In the genomic region with DNA sequence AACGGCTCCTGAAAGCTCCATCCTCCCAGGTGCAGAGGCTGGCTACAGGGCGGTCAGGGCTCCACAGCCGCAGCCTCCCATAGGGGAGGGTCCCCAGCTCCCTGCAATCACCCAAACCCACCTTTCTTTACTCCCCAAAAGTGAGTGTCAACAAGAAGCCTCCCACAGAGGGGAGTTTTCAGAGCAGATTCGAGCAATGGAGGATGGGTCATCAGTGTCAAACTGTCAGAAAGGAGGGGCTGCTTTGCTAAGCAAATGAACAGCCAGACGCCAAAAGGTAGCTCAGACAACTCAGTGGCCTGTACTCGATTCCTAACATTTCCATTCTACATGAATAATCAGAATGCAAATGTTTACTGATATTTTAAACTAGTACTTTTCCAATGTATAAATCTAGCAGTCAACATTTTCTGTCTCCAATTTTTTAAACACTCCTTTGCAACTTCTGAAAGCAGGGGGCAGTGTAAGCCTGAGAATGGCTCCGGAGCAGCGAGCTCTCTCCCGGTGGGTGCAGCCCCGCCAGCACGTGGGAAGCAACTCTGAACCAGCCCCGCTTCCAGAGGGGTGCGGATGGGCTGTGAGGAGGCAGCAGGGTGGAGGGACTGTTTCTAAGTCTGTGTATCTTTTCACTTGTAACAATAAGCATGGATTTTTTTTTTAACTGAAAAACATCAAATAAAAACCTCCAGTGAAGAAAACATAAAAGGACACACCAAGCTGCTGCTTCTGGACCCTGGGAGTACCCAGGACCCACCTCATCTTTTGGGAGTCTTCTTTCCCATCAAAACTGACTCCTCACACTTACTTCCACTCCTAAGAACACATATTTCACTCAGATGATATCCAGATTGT, we compare ENCODE assay signal across 8 cellular contexts. TPM values are rescaled to one million over a fixed set of nuclear protein-coding genes. Genes with fewer than 3 reads are reported as not detected.
DNase-seq lines count a peak whose midpoint lies in the region; ATAC-seq and TF ChIP-seq lines count a peak whose summit lies in the region.

No MANE protein-coding gene starts in this region.

- H3K18ac ChIP-seq in trophoblast cell (ENCODE audit: low read length) = no peak overlapping the region

- H3K4ac ChIP-seq in trophoblast cell (ENCODE audit: low read depth, low read length) = no peak overlapping the region

- no peak overlapping the region for H4K91ac ChIP-seq in trophoblast cell (ENCODE audit: low read depth, low read length)

- no CpG with 5 or more reads among the region's 13 CpGs for WGBS in trophoblast cell (ENCODE audit: extremely low coverage, insufficient coverage, insufficient read length)

- H3K4me2 ChIP-seq in trophoblast cell (ENCODE audit: low read length) = no peak overlapping the region

- H3K79me1 ChIP-seq in trophoblast cell (ENCODE audit: low read length) = no peaks in the 10 kb centered on the region

- H3K4me1 ChIP-seq in trophoblast cell (ENCODE audit: control insufficient read depth in 1 of 2, insufficient read depth in 2 of 2, low read length in 2 of 2) = peaks cover 0 to 4% of the 10 kb centered on the region in 2 experiments

- no peaks in the 10 kb centered on the region for H3K27me3 Mint-ChIP-seq in CD4-positive, alpha-beta T cell
- no peaks in the 10 kb centered on the region for H3K27me3 Mint-ChIP-seq in HFFc6 (ENCODE audit: insufficient read depth)
- no peaks in the 10 kb centered on the region for H3K27me3 Mint-ChIP-seq in activated naive CD4-positive, alpha-beta T cell treated with anti-CD3 and anti-CD28 coated beads for 36 hours (ENCODE audit: low read depth)

- CTCF ChIA-PET in CD4-positive, alpha-beta T cell (lab: Charles Lee) = interaction anchor here (0.6 to 2.0 kb wide), 12 partner anchors 16 to 372 kb away, joined by 3 to 18 read pairs (median 5); a partner anchor contains a TSS
- CTCF ChIA-PET in activated naive CD4-positive, alpha-beta T cell treated with anti-CD3 and anti-CD28 coated beads for 36 hours (lab: Charles Lee) = interaction anchor here (0.7 to 2.6 kb wide), 15 partner anchors 10 to 371 kb away, joined by 3 to 27 read pairs (median 7); a partner anchor contains a TSS

- peak overlapping the region; percentile 24 for H3K27ac Mint-ChIP-seq in CD4-positive, alpha-beta T cell
- peak overlapping the region; percentile 33 for H3K27ac Mint-ChIP-seq in HFFc6
- H3K27ac Mint-ChIP-seq in activated naive CD4-positive, alpha-beta T cell treated with anti-CD3 and anti-CD28 coated beads for 36 hours = peak overlapping the region; percentile 25

- peaks cover 6% of the 10 kb centered on the region for H3K4me1 Mint-ChIP-seq in CD4-positive, alpha-beta T cell (ENCODE audit: low read depth)
- H3K4me1 Mint-ChIP-seq in HFFc6 (ENCODE audit: low read depth) = no peaks in the 10 kb centered on the region; the same call in 1 of the 2 replicates
- H3K4me1 Mint-ChIP-seq in activated naive CD4-positive, alpha-beta T cell treated with anti-CD3 and anti-CD28 coated beads for 36 hours (ENCODE audit: low read depth) = peaks cover 8% of the 10 kb centered on the region

- no peak overlapping the region for H3K4me3 Mint-ChIP-seq in CD4-positive, alpha-beta T cell
- no peak overlapping the region for H3K4me3 Mint-ChIP-seq in HFFc6
- H3K4me3 Mint-ChIP-seq in activated naive CD4-positive, alpha-beta T cell treated with anti-CD3 and anti-CD28 coated beads for 36 hours = no peak overlapping the region

- no peak overlapping the region for H4K12ac ChIP-seq in trophoblast cell (ENCODE audit: low read depth, low read length)

- no peak overlapping the region for H3K23ac ChIP-seq in trophoblast cell (ENCODE audit: low read length)

- no peak overlapping the region for H3K4me3 ChIP-seq in trophoblast cell (ENCODE audit: low read depth, low read length)

- no peak overlapping the region for H2AK5ac ChIP-seq in trophoblast cell (ENCODE audit: low read length)

- H2AFZ ChIP-seq in trophoblast cell (ENCODE audit: insufficient read depth, low read length, poor library complexity) = no peak overlapping the region

- H3K9me3 Mint-ChIP-seq in CD4-positive, alpha-beta T cell = no peaks in the 10 kb centered on the region
- H3K9me3 Mint-ChIP-seq in HFFc6 = no peaks in the 10 kb centered on the region
- H3K9me3 Mint-ChIP-seq in activated naive CD4-positive, alpha-beta T cell treated with anti-CD3 and anti-CD28 coated beads for 36 hours = no peaks in the 10 kb centered on the region

- H3K36me3 ChIP-seq in trophoblast cell (ENCODE audit: control insufficient read depth in 1 of 2, insufficient read depth in 2 of 2, low read length in 2 of 2) = peaks cover 68 to 70% of the 10 kb centered on the region in 2 experiments

- no peak overlapping the region for H2BK12ac ChIP-seq in trophoblast cell (ENCODE audit: low read length)

- no peak overlapping the region for H3K27ac ChIP-seq in CD4-positive, alpha-beta T cell (ENCODE audit: low read depth, low read length)
- H3K27ac ChIP-seq in trophoblast cell (ENCODE audit: low read depth, low read length) = no peak overlapping the region

- H4K8ac ChIP-seq in trophoblast cell (ENCODE audit: low read depth, low read length) = no peak overlapping the region

- no peak overlapping the region for H2BK120ac ChIP-seq in trophoblast cell (ENCODE audit: insufficient read depth, low read length, poor library complexity)

- H3K9ac ChIP-seq in trophoblast cell (ENCODE audit: low read length) = no peak overlapping the region

- peak; percentile 80 for TF ChIP-seq CTCF in CD4-positive, alpha-beta T cell (IDR thresholded peaks at IDR 0.05)
- TF ChIP-seq CTCF in HFFc6 (IDR thresholded peaks at IDR 0.05) = peak; percentile 84

- ATAC-seq in CD4-positive, alpha-beta T cell (ENCODE audit: poor library complexity) = peak; percentile 86
- no peak for ATAC-seq in HG03095 (IDR thresholded peaks at IDR 0.05; ENCODE audit: unreplicated experiment)

- H3K27me3 ChIP-seq in CD4-positive, alpha-beta T cell (ENCODE audit: control insufficient read depth, insufficient read depth, low read length) = no peaks in the 10 kb centered on the region
- H3K27me3 ChIP-seq in trophoblast cell (ENCODE audit: insufficient read depth, low read length) = no peaks in the 10 kb centered on the region

- POLR2A ChIA-PET in CD4-positive, alpha-beta T cell (lab: Charles Lee) = interaction anchor here (1.0 to 2.1 kb wide), 9 partner anchors 55 to 372 kb away, joined by 3 to 14 read pairs (median 5); a partner anchor contains a TSS

- no peak overlapping the region for H3K14ac ChIP-seq in trophoblast cell (ENCODE audit: low read length)

- peaks cover 2% of the 10 kb centered on the region for H3K79me2 ChIP-seq in trophoblast cell (ENCODE audit: control insufficient read depth, insufficient read depth, low read length, poor library complexity)

- intact Hi-C loops in CD4-positive, alpha-beta T cell (cut with DNase I, micrococcal nuclease) = loop anchor here (1.0 to 10.0 kb wide), 6 partner anchors 54 to 484 kb away; a partner anchor contains a TSS
- intact Hi-C loops in activated naive CD4-positive, alpha-beta T cell treated with anti-CD3 and anti-CD28 coated beads for 36 hours (cut with micrococcal nuclease) = loop anchor here (1.0 to 5.0 kb wide), 5 partner anchors 56 to 292 kb away; a partner anchor contains a TSS

- no peak overlapping the region for H2BK5ac ChIP-seq in trophoblast cell (ENCODE audit: low read depth, low read length, poor library complexity)

- no peaks in the 10 kb centered on the region for H3K9me3 ChIP-seq in CD4-positive, alpha-beta T cell (ENCODE audit: control insufficient read depth, low read length)
- peaks cover 4% of the 10 kb centered on the region for H3K9me3 ChIP-seq in trophoblast cell (ENCODE audit: insufficient read depth, low read depth, low read length)

- peak; percentile 49 to 64 (median 57) for DNase-seq in CD4-positive, alpha-beta T cell
- DNase-seq in HFFc6 (peak; percentile 33), SHP77 treated with DMSO at 0.1 percent for 48 hours (lab: John Stamatoyannopoulos, UW) (peak; percentile 14), germinal center (ENCODE audit: low spot score) (peak; percentile 72), trophoblast cell (peak; percentile 25 to 76), NCI-H187 treated with DMSO at 0.1 percent for 48 hours (lab: John Stamatoyannopoulos, UW) (no peak)
- peak; percentile 75 for DNase-seq in activated naive CD4-positive, alpha-beta T cell treated with anti-CD3 and anti-CD28 coated beads for 36 hours

- H3K36me3 Mint-ChIP-seq in CD4-positive, alpha-beta T cell (ENCODE audit: low read depth) = peaks cover 62% of the 10 kb centered on the region
- H3K36me3 Mint-ChIP-seq in HFFc6 (ENCODE audit: low read depth) = peaks cover 6% of the 10 kb centered on the region
- H3K36me3 Mint-ChIP-seq in activated naive CD4-positive, alpha-beta T cell treated with anti-CD3 and anti-CD28 coated beads for 36 hours (ENCODE audit: low read depth) = peaks cover 14% of the 10 kb centered on the region

RNA-seq across cellular contexts. Expression of a gene that starts 54.9 kb away (rescaled TPM):
- 10 to 100 TPM; 11.1 to 12.5 TPM for total RNA-seq in CD4-positive, alpha-beta T cell
- 10 to 100 TPM in 3 of 6 experiments, 1 to 10 TPM in 3; 9.4 to 11.7 (median 9.9) TPM for total RNA-seq in HFFc6 (2021; fragmentation: NEBNext Ultra II Directional; extraction: Animal tissue kit (Norgen Biotek cat#: 25700))
- total RNA-seq in activated naive CD4-positive, alpha-beta T cell treated with anti-CD3 and anti-CD28 coated beads for 36 hours = 10 to 100 TPM; 15.0 to 15.4 TPM
- polyA plus RNA-seq in trophoblast cell (2013) = 49.8 TPM in 2 replicates
